ENCODE assay signal across 23 cellular contexts in the genomic region with DNA sequence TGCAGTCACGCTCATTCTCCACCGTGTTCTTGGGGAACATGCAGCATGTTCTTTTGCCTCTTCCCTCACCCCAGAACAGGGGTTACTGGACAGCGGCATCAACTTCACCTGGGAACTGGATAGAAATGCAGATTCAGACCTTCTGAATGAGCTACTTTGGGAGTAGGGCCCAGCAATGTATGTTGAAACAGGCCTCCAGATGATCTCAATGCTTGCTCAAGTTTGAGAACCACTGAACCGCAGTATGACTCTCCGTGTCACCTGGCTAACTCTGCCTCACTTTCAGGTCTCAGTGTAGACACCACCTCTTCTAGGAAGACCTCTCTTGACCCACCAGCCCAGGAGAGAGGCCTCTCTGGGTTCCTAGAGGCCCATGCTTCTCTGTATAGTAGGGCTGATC.
"Had no signal": no experiment of that assay in that cellular context is flagged by ENCODE, and none has a peak within 500 bp of the region (broad histone marks: within the 10 kb centered on the region; RNA-seq: fewer than 3 reads in every experiment).

No MANE protein-coding gene starts in this region.

- H3K36me3 ChIP-seq: gastrocnemius medialis, pancreas had no signal

- H3K27me3 ChIP-seq: esophagus squamous epithelium, pancreas, tibial artery had no signal

- H3K27me3 Mint-ChIP-seq: activated B cell treated with CpG ODN at 0.5 μM for 24 hours; activated CD4-positive, alpha-beta T cell treated with anti-CD3 and anti-CD28 coated beads for 36 hours; natural killer cell treated with Interleukin-12 subunit alpha and Interleukin-12 subunit beta and Interleukin-15 and Interleukin-18, amount 100 ng/mL, for 72 hours; stimulated activated naive CD8-positive, alpha-beta T cell treated with anti-CD3 and anti-CD28 coated beads, Interleukin-15, amount 100 ng/mL, for 72 hours had no signal

- ATAC-seq: activated CD4-positive, alpha-beta T cell treated with anti-CD3 and anti-CD28 coated beads for 36 hours; activated T-cell treated with anti-CD3 and anti-CD28 coated beads, Interleukin-2, amount 50 U/mL, for 72 hours; gastrocnemius medialis; natural killer cell treated with Interleukin-12 subunit alpha and Interleukin-12 subunit beta and Interleukin-15 and Interleukin-18, amount 100 ng/mL, for 72 hours; pancreas; psoas muscle; right cardiac atrium; stimulated activated effector memory CD8-positive, alpha-beta T cell treated with anti-CD3 and anti-CD28 coated beads, Interleukin-12 subunit alpha, Interleukin-12 subunit beta, amount 100 ng/mL, for 72 hours; stimulated activated naive CD8-positive, alpha-beta T cell treated with anti-CD3 and anti-CD28 coated beads, Interleukin-15, amount 100 ng/mL, for 72 hours had no signal

- H3K4me3 Mint-ChIP-seq: activated B cell treated with CpG ODN at 0.5 μM for 24 hours; activated CD4-positive, alpha-beta T cell treated with anti-CD3 and anti-CD28 coated beads for 36 hours; natural killer cell treated with Interleukin-12 subunit alpha and Interleukin-12 subunit beta and Interleukin-15 and Interleukin-18, amount 100 ng/mL, for 72 hours; stimulated activated effector memory CD8-positive, alpha-beta T cell treated with anti-CD3 and anti-CD28 coated beads, Interleukin-12 subunit alpha, Interleukin-12 subunit beta, amount 100 ng/mL, for 72 hours; stimulated activated naive CD8-positive, alpha-beta T cell treated with anti-CD3 and anti-CD28 coated beads, Interleukin-15, amount 100 ng/mL, for 72 hours; T-helper 1 cell treated with Interleukin-12 subunit alpha and Interleukin-12 subunit beta and Interleukin-4 antibody, amounts not matched to agents 30 μg/mL and 1 μg/mL, for 36 hours had no signal

- DNase-seq: activated B cell treated with CpG ODN at 0.5 μM for 24 hours; activated CD4-positive, alpha-beta T cell treated with anti-CD3 and anti-CD28 coated beads for 36 hours; activated CD4-positive, alpha-beta T cell treated with anti-CD3 and anti-CD28 coated beads, Interleukin-2, amount 50 U/mL, for 4 hours; activated effector memory CD4-positive, alpha-beta T cell treated with anti-CD3 and anti-CD28 coated beads, Interleukin-2, amount 50 U/mL, for 16 hours; activated naive CD4-positive, alpha-beta T cell treated with anti-CD3 and anti-CD28 coated beads, Interleukin-2, amount 50 U/mL, for 16 hours; activated T-cell treated with anti-CD3 and anti-CD28 coated beads, Interleukin-2, amount 50 U/mL, for 72 hours; aorta; dermis blood vessel endothelial cell; effector CD8-positive, alpha-beta T cell; esophagus squamous epithelium; gastrocnemius medialis; head of caudate nucleus; hypothalamus; pancreas; psoas muscle; right cardiac atrium; stimulated activated CD4-positive, alpha-beta T cell treated with anti-CD3 and anti-CD28 coated beads, Interleukin-12 subunit alpha, Interleukin-12 subunit beta, amount 100 ng/mL, for 4 hours; stimulated activated naive CD8-positive, alpha-beta T cell treated with anti-CD3 and anti-CD28 coated beads, Interleukin-15, amount 100 ng/mL, for 72 hours; tibial artery had no signal

- H3K4me1 ChIP-seq: psoas muscle had no signal

- H3K9me3 ChIP-seq: esophagus squamous epithelium, gastrocnemius medialis, pancreas, psoas muscle, tibial artery had no signal

- FAIRE-seq: pancreas had no signal

- H3K4me3 ChIP-seq: esophagus squamous epithelium, gastrocnemius medialis, pancreas, psoas muscle, tibial artery had no signal

- H3K27ac Mint-ChIP-seq: activated B cell treated with CpG ODN at 0.5 μM for 24 hours; activated CD4-positive, alpha-beta T cell treated with anti-CD3 and anti-CD28 coated beads for 36 hours; activated T-cell treated with anti-CD3 and anti-CD28 coated beads, Interleukin-2, amount 50 U/mL, for 72 hours; natural killer cell treated with Interleukin-12 subunit alpha and Interleukin-12 subunit beta and Interleukin-15 and Interleukin-18, amount 100 ng/mL, for 72 hours; stimulated activated effector memory CD8-positive, alpha-beta T cell treated with anti-CD3 and anti-CD28 coated beads, Interleukin-12 subunit alpha, Interleukin-12 subunit beta, amount 100 ng/mL, for 72 hours; stimulated activated naive CD8-positive, alpha-beta T cell treated with anti-CD3 and anti-CD28 coated beads, Interleukin-15, amount 100 ng/mL, for 72 hours; T-helper 1 cell treated with Interleukin-12 subunit alpha and Interleukin-12 subunit beta and Interleukin-4 antibody, amounts not matched to agents 30 μg/mL and 1 μg/mL, for 36 hours had no signal

- H3K9me3 Mint-ChIP-seq: activated B cell treated with CpG ODN at 0.5 μM for 24 hours; activated T-cell treated with anti-CD3 and anti-CD28 coated beads, Interleukin-2, amount 50 U/mL, for 72 hours; brain; natural killer cell treated with Interleukin-12 subunit alpha and Interleukin-12 subunit beta and Interleukin-15 and Interleukin-18, amount 100 ng/mL, for 72 hours; stimulated activated effector memory CD8-positive, alpha-beta T cell treated with anti-CD3 and anti-CD28 coated beads, Interleukin-12 subunit alpha, Interleukin-12 subunit beta, amount 100 ng/mL, for 72 hours; stimulated activated naive CD8-positive, alpha-beta T cell treated with anti-CD3 and anti-CD28 coated beads, Interleukin-15, amount 100 ng/mL, for 72 hours; T-helper 1 cell treated with Interleukin-12 subunit alpha and Interleukin-12 subunit beta and Interleukin-4 antibody, amounts not matched to agents 30 μg/mL and 1 μg/mL, for 36 hours had no signal

- H3K27ac ChIP-seq: gastrocnemius medialis, pancreas, psoas muscle, tibial artery had no signal
